ENCODE assay signal across 15 cellular contexts in genomic region chr6:106553440-106553839, GRCh38.
DNase-seq lines count a peak whose midpoint lies in the region; ATAC-seq lines count a peak whose summit lies in the region.
"Had no signal": no experiment of that assay in that cellular context is flagged by ENCODE, and none has a peak within 500 bp of the region (broad histone marks: within the 10 kb centered on the region; RNA-seq: fewer than 3 reads in every experiment).

No MANE protein-coding gene starts in this region.

- CTCF ChIA-PET in activated CD4-positive, alpha-beta T cell treated with anti-CD3 and anti-CD28 coated beads for 36 hours (lab: Charles Lee) = interaction anchor here (0.8 to 3.3 kb wide), 11 partner anchors 10 to 111 kb away, joined by 3 to 23 read pairs (median 4); no protein-coding TSS in a partner anchor
- CTCF ChIA-PET in activated CD8-positive, alpha-beta T cell treated with anti-CD3 and anti-CD28 coated beads, Interleukin-2, amount 10 ng/mL, durations not matched to agents 7 days and 5 days (lab: Charles Lee) = interaction anchor here (1.1 to 4.8 kb wide), 6 partner anchors 10 to 109 kb away, joined by 3 to 24 read pairs (median 9); no protein-coding TSS in a partner anchor

- peaks cover 6% of the 10 kb centered on the region for H3K9me3 Mint-ChIP-seq in activated CD4-positive, alpha-beta T cell treated with anti-CD3 and anti-CD28 coated beads for 36 hours (ENCODE audit: low read depth)
- H3K9me3 Mint-ChIP-seq in activated CD8-positive, alpha-beta T cell treated with anti-CD3 and anti-CD28 coated beads, Interleukin-2, amount 10 ng/mL, durations not matched to agents 7 days and 5 days (ENCODE audit: insufficient read depth) = no peaks in the 10 kb centered on the region
- no peaks in the 10 kb centered on the region for H3K9me3 Mint-ChIP-seq in effector memory CD8-positive, alpha-beta T cell
- no peaks in the 10 kb centered on the region for H3K9me3 Mint-ChIP-seq in stimulated activated effector memory CD8-positive, alpha-beta T cell treated with anti-CD3 and anti-CD28 coated beads, Interleukin-12 subunit alpha, Interleukin-12 subunit beta, amount 100 ng/mL, for 72 hours
- H3K9me3 Mint-ChIP-seq: CD8-positive, alpha-beta T cell had no signal

- intact Hi-C loops in activated CD4-positive, alpha-beta T cell treated with anti-CD3 and anti-CD28 coated beads for 36 hours (cut with DNase I, micrococcal nuclease) = loop anchor here (1.0 to 2.0 kb wide), 4 partner anchors 19 to 77 kb away; no protein-coding TSS in a partner anchor

- ATAC-seq in activated CD4-positive, alpha-beta T cell treated with anti-CD3 and anti-CD28 coated beads for 36 hours = peak; percentile 97
- no peak for ATAC-seq in activated CD8-positive, alpha-beta T cell treated with anti-CD3 and anti-CD28 coated beads, Interleukin-2, amount 10 ng/mL, durations not matched to agents 7 days and 5 days
- ATAC-seq in effector memory CD8-positive, alpha-beta T cell (replicated peaks) = no peak
- peak; percentile 97 for ATAC-seq in stimulated activated effector memory CD8-positive, alpha-beta T cell treated with anti-CD3 and anti-CD28 coated beads, Interleukin-12 subunit alpha, Interleukin-12 subunit beta, amount 100 ng/mL, for 72 hours
- no peak for ATAC-seq in GM21381 (IDR thresholded peaks at IDR 0.05; ENCODE audit: unreplicated experiment)
- ATAC-seq: CD8-positive, alpha-beta T cell; sciatic nerve had no signal

- H3K27ac Mint-ChIP-seq in activated CD4-positive, alpha-beta T cell treated with anti-CD3 and anti-CD28 coated beads for 36 hours = peak overlapping the region; percentile 89
- peak overlapping the region; percentile 5 for H3K27ac Mint-ChIP-seq in activated CD8-positive, alpha-beta T cell treated with anti-CD3 and anti-CD28 coated beads, Interleukin-2, amount 10 ng/mL, durations not matched to agents 7 days and 5 days
- H3K27ac Mint-ChIP-seq in effector memory CD8-positive, alpha-beta T cell = peak overlapping the region; percentile 55 to 86
- peak overlapping the region; percentile 86 for H3K27ac Mint-ChIP-seq in stimulated activated effector memory CD8-positive, alpha-beta T cell treated with anti-CD3 and anti-CD28 coated beads, Interleukin-12 subunit alpha, Interleukin-12 subunit beta, amount 100 ng/mL, for 72 hours
- H3K27ac Mint-ChIP-seq: T-helper 1 cell treated with Interleukin-12 subunit alpha and Interleukin-12 subunit beta and Interleukin-4 antibody, amounts not matched to agents 30 μg/mL and 1 μg/mL, for 36 hours had no signal

- peak; percentile 67 for DNase-seq in activated CD4-positive, alpha-beta T cell treated with anti-CD3 and anti-CD28 coated beads for 36 hours
- no peak for DNase-seq in activated CD4-positive, alpha-beta T cell treated with anti-CD3 and anti-CD28 coated beads for 4 hours
- DNase-seq in activated CD8-positive, alpha-beta T cell treated with anti-CD3 and anti-CD28 coated beads, Interleukin-2, amount 10 ng/mL, durations not matched to agents 7 days and 5 days = no peak
- no peak for DNase-seq in effector memory CD8-positive, alpha-beta T cell
- no peak for DNase-seq in stimulated activated effector memory CD8-positive, alpha-beta T cell treated with anti-CD3 and anti-CD28 coated beads, Interleukin-12 subunit alpha, Interleukin-12 subunit beta, amount 100 ng/mL, for 72 hours (ENCODE audit: low spot score in 2 of 2)
- no peak for DNase-seq in Kasumi-1 (lab: John Stamatoyannopoulos, UW)
- DNase-seq in D341Med (ENCODE audit: low spot score) = no peak
- DNase-seq: CD8-positive, alpha-beta T cell; EL; mesenchymal stem cell; NCI-H1436; NCI-H2227 treated with DMSO at 0.1 percent for 48 hours had no signal

- peaks cover 34% of the 10 kb centered on the region for H3K4me1 Mint-ChIP-seq in activated CD4-positive, alpha-beta T cell treated with anti-CD3 and anti-CD28 coated beads for 36 hours
- no peaks in the 10 kb centered on the region for H3K4me1 Mint-ChIP-seq in activated CD8-positive, alpha-beta T cell treated with anti-CD3 and anti-CD28 coated beads, Interleukin-2, amount 10 ng/mL, durations not matched to agents 7 days and 5 days (ENCODE audit: low read depth)
- peaks cover 0 to 13% of the 10 kb centered on the region in 2 donors for H3K4me1 Mint-ChIP-seq in effector memory CD8-positive, alpha-beta T cell (ENCODE audit: low read depth in 2 of 2)
- peaks cover 23% of the 10 kb centered on the region for H3K4me1 Mint-ChIP-seq in stimulated activated effector memory CD8-positive, alpha-beta T cell treated with anti-CD3 and anti-CD28 coated beads, Interleukin-12 subunit alpha, Interleukin-12 subunit beta, amount 100 ng/mL, for 72 hours

- H3K36me3 Mint-ChIP-seq in activated CD4-positive, alpha-beta T cell treated with anti-CD3 and anti-CD28 coated beads for 36 hours (ENCODE audit: low read depth) = peaks cover 57% of the 10 kb centered on the region
- peaks cover 70% of the 10 kb centered on the region for H3K36me3 Mint-ChIP-seq in activated CD8-positive, alpha-beta T cell treated with anti-CD3 and anti-CD28 coated beads, Interleukin-2, amount 10 ng/mL, durations not matched to agents 7 days and 5 days (ENCODE audit: low read depth)
- peaks cover 76% of the 10 kb centered on the region for H3K36me3 Mint-ChIP-seq in effector memory CD8-positive, alpha-beta T cell (ENCODE audit: insufficient read depth)
- peaks cover 100% of the 10 kb centered on the region for H3K36me3 Mint-ChIP-seq in stimulated activated effector memory CD8-positive, alpha-beta T cell treated with anti-CD3 and anti-CD28 coated beads, Interleukin-12 subunit alpha, Interleukin-12 subunit beta, amount 100 ng/mL, for 72 hours

- no peak overlapping the region for H3K4me3 Mint-ChIP-seq in activated CD4-positive, alpha-beta T cell treated with anti-CD3 and anti-CD28 coated beads for 36 hours
- H3K4me3 Mint-ChIP-seq in activated CD8-positive, alpha-beta T cell treated with anti-CD3 and anti-CD28 coated beads, Interleukin-2, amount 10 ng/mL, durations not matched to agents 7 days and 5 days = no peak overlapping the region
- H3K4me3 Mint-ChIP-seq in effector memory CD8-positive, alpha-beta T cell = no peak overlapping the region
- H3K4me3 Mint-ChIP-seq in stimulated activated effector memory CD8-positive, alpha-beta T cell treated with anti-CD3 and anti-CD28 coated beads, Interleukin-12 subunit alpha, Interleukin-12 subunit beta, amount 100 ng/mL, for 72 hours = no peak overlapping the region
- H3K4me3 Mint-ChIP-seq: CD8-positive, alpha-beta T cell; T-helper 1 cell treated with Interleukin-12 subunit alpha and Interleukin-12 subunit beta and Interleukin-4 antibody, amounts not matched to agents 30 μg/mL and 1 μg/mL, for 36 hours had no signal

- no peaks in the 10 kb centered on the region for H3K27me3 Mint-ChIP-seq in activated CD4-positive, alpha-beta T cell treated with anti-CD3 and anti-CD28 coated beads for 36 hours
- no peaks in the 10 kb centered on the region for H3K27me3 Mint-ChIP-seq in activated CD8-positive, alpha-beta T cell treated with anti-CD3 and anti-CD28 coated beads, Interleukin-2, amount 10 ng/mL, durations not matched to agents 7 days and 5 days (ENCODE audit: low read depth)
- H3K27me3 Mint-ChIP-seq in effector memory CD8-positive, alpha-beta T cell = no peaks in the 10 kb centered on the region

- POLR2A ChIA-PET in activated CD4-positive, alpha-beta T cell treated with anti-CD3 and anti-CD28 coated beads for 36 hours (lab: Charles Lee) = interaction anchor here (1.4 to 1.7 kb wide), 2 partner anchors 16 to 33 kb away, joined by 4 to 6 read pairs; no protein-coding TSS in a partner anchor
- POLR2A ChIA-PET in activated CD8-positive, alpha-beta T cell treated with anti-CD3 and anti-CD28 coated beads, Interleukin-2, amount 10 ng/mL, durations not matched to agents 7 days and 5 days (lab: Charles Lee) = no interaction called here

Comparison
In these comparisons a context has a peak if more than half of its experiments do, and no peak if none do; other contexts are left out.
1. ATAC-seq: peak in activated CD4-positive, alpha-beta T cell treated with anti-CD3 and anti-CD28 coated beads for 36 hours (single experiment) and stimulated activated effector memory CD8-positive, alpha-beta T cell treated with anti-CD3 and anti-CD28 coated beads, Interleukin-12 subunit alpha, Interleukin-12 subunit beta, amount 100 ng/mL, for 72 hours (single experiment); none in activated CD8-positive, alpha-beta T cell treated with anti-CD3 and anti-CD28 coated beads, Interleukin-2, amount 10 ng/mL, durations not matched to agents 7 days and 5 days (single experiment), effector memory CD8-positive, alpha-beta T cell (single experiment) and GM21381 (single experiment).
2. H3K27ac Mint-ChIP-seq: peak in every context shown above with its lines; median percentile 89 in activated CD4-positive, alpha-beta T cell treated with anti-CD3 and anti-CD28 coated beads for 36 hours; 86 in stimulated activated effector memory CD8-positive, alpha-beta T cell treated with anti-CD3 and anti-CD28 coated beads, Interleukin-12 subunit alpha, Interleukin-12 subunit beta, amount 100 ng/mL, for 72 hours; 70 in effector memory CD8-positive, alpha-beta T cell; 5 in activated CD8-positive, alpha-beta T cell treated with anti-CD3 and anti-CD28 coated beads, Interleukin-2, amount 10 ng/mL, durations not matched to agents 7 days and 5 days.